In the genomic region with DNA sequence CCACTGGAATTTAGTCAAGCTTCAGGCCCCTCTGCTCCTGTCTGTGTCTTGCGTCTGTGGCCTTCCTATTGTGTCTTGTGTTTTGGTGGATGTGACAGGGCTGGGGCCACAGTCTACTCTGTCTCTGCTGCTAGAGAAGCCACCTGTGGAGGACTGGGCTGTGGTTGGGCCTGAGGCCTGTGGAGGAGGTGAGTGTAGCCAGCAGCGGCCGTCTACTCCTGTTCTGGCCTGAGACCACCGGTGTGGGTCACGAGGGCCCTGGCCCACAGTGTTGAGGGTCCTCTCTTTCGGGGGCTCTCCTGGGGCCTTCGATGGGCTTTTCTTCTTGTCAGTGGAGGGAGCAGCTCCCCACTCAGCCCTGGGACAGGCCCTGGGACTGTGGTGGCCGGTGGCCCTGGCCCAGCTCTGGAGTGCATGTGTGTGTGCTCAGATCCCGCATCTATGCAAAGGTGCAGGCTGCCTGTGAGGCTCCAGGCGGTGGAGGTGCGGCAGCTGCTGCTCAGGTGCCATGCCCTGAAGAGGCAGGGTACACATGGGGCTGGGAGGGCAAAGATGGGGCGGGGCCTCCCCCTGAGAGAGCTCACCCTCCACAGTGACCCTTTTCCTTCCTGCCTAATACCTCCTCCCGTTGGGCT, we compare ENCODE assay signal across 1 cellular context.
TF ChIP-seq lines count a peak whose summit lies in the region.

No MANE protein-coding gene starts in this region.

TF ChIP-seq in GM23338, 12 proteins besides CTCF, POLR2A, EP300 and RAD21:
- TF ChIP-seq EZH2phosphoT487 (IDR thresholded peaks at IDR 0.05; ENCODE audit: unreplicated experiment) = no peak
- no peak for TF ChIP-seq EZH2 (IDR thresholded peaks at IDR 0.05; ENCODE audit: low read depth, unreplicated experiment)
- TF ChIP-seq CREB1 (CRISPR knock-in tag; IDR thresholded peaks at IDR 0.05; ENCODE audit: low read depth) = no peak
- TF ChIP-seq, protein P1, sequence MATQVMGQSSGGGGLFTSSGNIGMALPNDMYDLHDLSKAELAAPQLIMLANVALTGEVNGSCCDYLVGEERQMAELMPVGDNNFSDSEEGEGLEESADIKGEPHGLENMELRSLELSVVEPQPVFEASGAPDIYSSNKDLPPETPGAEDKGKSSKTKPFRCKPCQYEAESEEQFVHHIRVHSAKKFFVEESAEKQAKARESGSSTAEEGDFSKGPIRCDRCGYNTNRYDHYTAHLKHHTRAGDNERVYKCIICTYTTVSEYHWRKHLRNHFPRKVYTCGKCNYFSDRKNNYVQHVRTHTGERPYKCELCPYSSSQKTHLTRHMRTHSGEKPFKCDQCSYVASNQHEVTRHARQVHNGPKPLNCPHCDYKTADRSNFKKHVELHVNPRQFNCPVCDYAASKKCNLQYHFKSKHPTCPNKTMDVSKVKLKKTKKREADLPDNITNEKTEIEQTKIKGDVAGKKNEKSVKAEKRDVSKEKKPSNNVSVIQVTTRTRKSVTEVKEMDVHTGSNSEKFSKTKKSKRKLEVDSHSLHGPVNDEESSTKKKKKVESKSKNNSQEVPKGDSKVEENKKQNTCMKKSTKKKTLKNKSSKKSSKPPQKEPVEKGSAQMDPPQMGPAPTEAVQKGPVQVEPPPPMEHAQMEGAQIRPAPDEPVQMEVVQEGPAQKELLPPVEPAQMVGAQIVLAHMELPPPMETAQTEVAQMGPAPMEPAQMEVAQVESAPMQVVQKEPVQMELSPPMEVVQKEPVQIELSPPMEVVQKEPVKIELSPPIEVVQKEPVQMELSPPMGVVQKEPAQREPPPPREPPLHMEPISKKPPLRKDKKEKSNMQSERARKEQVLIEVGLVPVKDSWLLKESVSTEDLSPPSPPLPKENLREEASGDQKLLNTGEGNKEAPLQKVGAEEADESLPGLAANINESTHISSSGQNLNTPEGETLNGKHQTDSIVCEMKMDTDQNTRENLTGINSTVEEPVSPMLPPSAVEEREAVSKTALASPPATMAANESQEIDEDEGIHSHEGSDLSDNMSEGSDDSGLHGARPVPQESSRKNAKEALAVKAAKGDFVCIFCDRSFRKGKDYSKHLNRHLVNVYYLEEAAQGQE (IDR thresholded peaks at IDR 0.05; ENCODE audit: unreplicated experiment) = no peak
- TF ChIP-seq ZNF331 (CRISPR knock-in tag; IDR thresholded peaks at IDR 0.05; ENCODE audit: low read depth) = no peak
- no peak for TF ChIP-seq JUNB (IDR thresholded peaks at IDR 0.05; ENCODE audit: unreplicated experiment)
- no peak for TF ChIP-seq POLR2AphosphoS5 (IDR thresholded peaks at IDR 0.05; ENCODE audit: low read depth)
- TF ChIP-seq NANOG (IDR thresholded peaks at IDR 0.05; ENCODE audit: borderline replicate concordance) = no peak
- no peak for TF ChIP-seq ZNF114 (CRISPR knock-in tag; IDR thresholded peaks at IDR 0.05)
- TF ChIP-seq, protein P2, sequence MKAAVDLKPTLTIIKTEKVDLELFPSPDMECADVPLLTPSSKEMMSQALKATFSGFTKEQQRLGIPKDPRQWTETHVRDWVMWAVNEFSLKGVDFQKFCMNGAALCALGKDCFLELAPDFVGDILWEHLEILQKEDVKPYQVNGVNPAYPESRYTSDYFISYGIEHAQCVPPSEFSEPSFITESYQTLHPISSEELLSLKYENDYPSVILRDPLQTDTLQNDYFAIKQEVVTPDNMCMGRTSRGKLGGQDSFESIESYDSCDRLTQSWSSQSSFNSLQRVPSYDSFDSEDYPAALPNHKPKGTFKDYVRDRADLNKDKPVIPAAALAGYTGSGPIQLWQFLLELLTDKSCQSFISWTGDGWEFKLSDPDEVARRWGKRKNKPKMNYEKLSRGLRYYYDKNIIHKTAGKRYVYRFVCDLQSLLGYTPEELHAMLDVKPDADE (IDR thresholded peaks at IDR 0.05) = no peak
- TF ChIP-seq STAT1 (IDR thresholded peaks at IDR 0.05; ENCODE audit: unreplicated experiment) = no peak
- no peak for TF ChIP-seq ZNF462 (CRISPR knock-in tag; IDR thresholded peaks at IDR 0.05)
TF ChIP-seq in GM23338: peak in this region for 0.
